In the genomic region with DNA sequence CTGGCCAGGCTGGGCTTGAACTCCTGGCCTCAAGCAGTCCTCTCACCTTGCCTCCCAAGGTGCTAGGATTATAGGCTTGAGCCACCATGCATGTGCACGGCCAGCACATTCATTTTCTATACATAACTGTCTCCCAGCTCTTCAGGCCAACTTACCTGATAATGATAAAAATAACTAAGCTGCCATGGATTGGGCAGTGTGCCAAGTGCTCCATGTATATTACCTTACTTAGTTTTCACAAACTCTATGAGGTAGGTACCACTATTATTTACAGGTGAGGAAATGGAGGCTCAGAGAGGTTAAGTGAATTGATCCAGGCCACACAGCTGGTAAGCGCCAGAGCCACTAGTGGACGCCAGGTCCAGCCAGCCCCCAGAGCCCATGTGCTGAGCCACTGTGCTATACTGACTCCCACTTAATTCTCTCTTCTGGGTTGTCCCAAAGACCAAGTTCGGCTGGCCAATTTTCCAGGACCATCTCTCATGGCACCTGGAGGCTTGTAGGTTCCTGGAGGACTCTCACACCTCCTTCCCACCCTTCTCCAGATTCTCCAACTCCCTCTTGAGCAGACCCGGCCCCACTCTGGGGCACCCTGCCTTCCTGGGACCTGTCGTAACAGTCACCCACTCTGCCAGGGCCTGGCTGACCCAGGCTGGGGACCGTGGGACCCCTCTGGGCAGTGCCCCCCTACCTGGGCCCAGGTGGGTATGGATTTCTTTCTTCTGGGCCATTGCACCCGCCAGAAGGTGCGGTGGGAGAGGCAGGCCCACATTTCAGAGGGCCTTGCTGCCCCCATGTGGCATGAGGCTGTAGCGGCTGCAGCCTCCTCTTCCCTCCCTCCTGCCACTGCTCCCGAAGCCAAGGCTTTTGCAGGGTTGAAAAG, we compare ENCODE assay signal across 9 cellular contexts. TPM values are rescaled to one million over a fixed set of nuclear protein-coding genes. Genes with fewer than 3 reads are reported as not detected.
DNase-seq lines count a peak whose midpoint lies in the region; ATAC-seq and TF ChIP-seq lines count a peak whose summit lies in the region.
"Had no signal": no experiment of that assay in that cellular context is flagged by ENCODE, and none has a peak within 500 bp of the region (broad histone marks: within the 10 kb centered on the region; RNA-seq: fewer than 3 reads in every experiment).

No MANE protein-coding gene starts in this region.

- H3K27ac Mint-ChIP-seq in CD4-positive, alpha-beta memory T cell, result no peak overlapping the region

- H3K4me3 ChIP-seq in CD4-positive, alpha-beta memory T cell (ENCODE audit: low read length in 2 of 2), result no peak overlapping the region
- no peak overlapping the region for H3K4me3 ChIP-seq in lung
- H3K4me3 ChIP-seq: skin epidermis had no signal

- WGBS in lung, 2 donors, result 45 to 55% methylated on average over 11 of the region's 11 CpGs

- H3K4me3 Mint-ChIP-seq in CD4-positive, alpha-beta memory T cell, result no peak overlapping the region

- peaks cover 0 to 4% of the 10 kb centered on the region in 2 donors for H3K27me3 Mint-ChIP-seq in CD4-positive, alpha-beta memory T cell

- peaks cover 0 to 3% (median under 1%) of the 10 kb centered on the region in 4 donors for H3K4me1 Mint-ChIP-seq in CD4-positive, alpha-beta memory T cell

- peak in 4 of 5 donors; percentile 45 to 63 (median 58) for DNase-seq in CD4-positive, alpha-beta memory T cell
- DNase-seq in HCEC 1CT (peak; percentile 54), NCI-H345 (lab: John Stamatoyannopoulos, UW) (peak; percentile 81), dedifferentiated amniotic fluid mesenchymal stem cell (ENCODE audit: extremely low spot score) (peak; percentile 53), lung (ENCODE audit: low spot score) (peak; percentile 58)
- DNase-seq in activated CD4-positive, alpha-beta T cell treated with anti-CD3 and anti-CD28 coated beads for 48 hours, result peak; percentile 71
- peak; percentile 21 to 32 for DNase-seq in stimulated activated CD8-positive, alpha-beta memory T cell treated with anti-CD3 and anti-CD28 coated beads, Interleukin-15, amount 100 ng/mL, for 48 hours (ENCODE audit: low read depth in 2 of 2)

- no peak overlapping the region for H3K27ac ChIP-seq in CD4-positive, alpha-beta memory T cell (ENCODE audit: low read depth, low read length)
- no peak overlapping the region for H3K27ac ChIP-seq in lung (ENCODE audit: low read depth in 1 of 2, low read length in 1 of 2)

- CTCF ChIA-PET in CD4-positive, alpha-beta memory T cell (lab: Charles Lee; ENCODE audit: partially characterized antibody), result interaction anchor here (0.6 to 16.1 kb wide), 27 partner anchors 8 to 357 kb away, joined by 3 to 628 read pairs (median 4); partner anchors contain the start of genes ANGEL1 and CIPC

- H3K9me3 Mint-ChIP-seq in CD4-positive, alpha-beta memory T cell, result no peaks in the 10 kb centered on the region

- intact Hi-C loops in CD4-positive, alpha-beta memory T cell (cut with micrococcal nuclease), result no loop called here

- no peaks in the 10 kb centered on the region for H3K4me1 ChIP-seq in CD4-positive, alpha-beta memory T cell (ENCODE audit: insufficient read depth, low read length)
- peaks cover 0 to 16% of the 10 kb centered on the region in 2 donors for H3K4me1 ChIP-seq in lung (ENCODE audit: control insufficient read depth in 2 of 2, insufficient read depth in 2 of 2, low read length in 2 of 2)

- no peaks in the 10 kb centered on the region for H3K36me3 ChIP-seq in CD4-positive, alpha-beta memory T cell (ENCODE audit: insufficient read depth, low read length)
- H3K36me3 ChIP-seq in lung (ENCODE audit: control insufficient read depth in 2 of 2, insufficient read depth in 2 of 2, low read length in 2 of 2), result no peaks in the 10 kb centered on the region

- peak; percentile 87 for TF ChIP-seq CTCF in lung (IDR thresholded peaks at IDR 0.05; ENCODE audit: control extremely low read depth, extremely low read depth)

- H3K9me3 ChIP-seq in CD4-positive, alpha-beta memory T cell (ENCODE audit: control insufficient read depth in 1 of 2, low read length in 2 of 2), result no peaks in the 10 kb centered on the region
- no peaks in the 10 kb centered on the region for H3K9me3 ChIP-seq in lung (ENCODE audit: control insufficient read depth in 2 of 2, insufficient read depth in 1 of 2, low read length in 1 of 2)

- ATAC-seq in lung (ENCODE audit: insufficient read depth, low FRiP score) (peak; percentile 68), GM21367 (IDR thresholded peaks at IDR 0.05; ENCODE audit: unreplicated experiment) (no peak)

- no peaks in the 10 kb centered on the region for H3K36me3 Mint-ChIP-seq in CD4-positive, alpha-beta memory T cell

- no peaks in the 10 kb centered on the region for H3K27me3 ChIP-seq in CD4-positive, alpha-beta memory T cell (ENCODE audit: insufficient read depth, low read length)
- H3K27me3 ChIP-seq in lung (ENCODE audit: control insufficient read depth, insufficient read depth), result no peaks in the 10 kb centered on the region

- POLR2A ChIA-PET in CD4-positive, alpha-beta memory T cell (lab: Charles Lee; ENCODE audit: partially characterized antibody), result interaction anchor here (1.1 kb wide), 1 partner anchor 44 kb away, joined by 3 read pairs; no protein-coding TSS in a partner anchor

RNA-seq across cellular contexts. Expression of gene CIPC, which starts 30.2 kb away (rescaled TPM):
- total RNA-seq in CD4-positive, alpha-beta memory T cell, result 10 to 100 TPM; 18.6 to 21.5 TPM
- 1 to 10 TPM; 5.4 to 7.1 TPM for polyA plus RNA-seq in CD4-positive, alpha-beta memory T cell
- 10 to 100 TPM; 26.6 to 32.0 TPM for total RNA-seq in lung
- polyA plus RNA-seq in lung, result 10 to 100 TPM in 1 of 2 donors, 1 to 10 TPM in 1; 6.4 to 10.6 TPM

RNA-seq across cellular contexts. Expression of gene IRF2BPL, which starts 39.4 kb away (rescaled TPM):
- 10 to 100 TPM; 36.6 to 37.7 TPM for total RNA-seq in CD4-positive, alpha-beta memory T cell
- polyA plus RNA-seq in CD4-positive, alpha-beta memory T cell, result 1 to 10 TPM; 1.2 to 3.8 TPM
- total RNA-seq in lung, result 10 to 100 TPM; 42.4 to 52.4 TPM
- polyA plus RNA-seq in lung, result 10 to 100 TPM in 1 of 2 donors, 1 to 10 TPM in 1; 9.3 to 34.8 TPM

Comparison
In these comparisons a context has a peak if more than half of its experiments do, and no peak if none do; other contexts are left out.
1. DNase-seq: peak in every context shown above with its lines; median percentile 81 in NCI-H345; 71 in activated CD4-positive, alpha-beta T cell treated with anti-CD3 and anti-CD28 coated beads for 48 hours; 58 in lung; 58 in CD4-positive, alpha-beta memory T cell; 54 in HCEC 1CT; 53 in dedifferentiated amniotic fluid mesenchymal stem cell; 26 in stimulated activated CD8-positive, alpha-beta memory T cell treated with anti-CD3 and anti-CD28 coated beads, Interleukin-15, amount 100 ng/mL, for 48 hours.